1 cellular context compared by ENCODE assay signal in the genomic region with DNA sequence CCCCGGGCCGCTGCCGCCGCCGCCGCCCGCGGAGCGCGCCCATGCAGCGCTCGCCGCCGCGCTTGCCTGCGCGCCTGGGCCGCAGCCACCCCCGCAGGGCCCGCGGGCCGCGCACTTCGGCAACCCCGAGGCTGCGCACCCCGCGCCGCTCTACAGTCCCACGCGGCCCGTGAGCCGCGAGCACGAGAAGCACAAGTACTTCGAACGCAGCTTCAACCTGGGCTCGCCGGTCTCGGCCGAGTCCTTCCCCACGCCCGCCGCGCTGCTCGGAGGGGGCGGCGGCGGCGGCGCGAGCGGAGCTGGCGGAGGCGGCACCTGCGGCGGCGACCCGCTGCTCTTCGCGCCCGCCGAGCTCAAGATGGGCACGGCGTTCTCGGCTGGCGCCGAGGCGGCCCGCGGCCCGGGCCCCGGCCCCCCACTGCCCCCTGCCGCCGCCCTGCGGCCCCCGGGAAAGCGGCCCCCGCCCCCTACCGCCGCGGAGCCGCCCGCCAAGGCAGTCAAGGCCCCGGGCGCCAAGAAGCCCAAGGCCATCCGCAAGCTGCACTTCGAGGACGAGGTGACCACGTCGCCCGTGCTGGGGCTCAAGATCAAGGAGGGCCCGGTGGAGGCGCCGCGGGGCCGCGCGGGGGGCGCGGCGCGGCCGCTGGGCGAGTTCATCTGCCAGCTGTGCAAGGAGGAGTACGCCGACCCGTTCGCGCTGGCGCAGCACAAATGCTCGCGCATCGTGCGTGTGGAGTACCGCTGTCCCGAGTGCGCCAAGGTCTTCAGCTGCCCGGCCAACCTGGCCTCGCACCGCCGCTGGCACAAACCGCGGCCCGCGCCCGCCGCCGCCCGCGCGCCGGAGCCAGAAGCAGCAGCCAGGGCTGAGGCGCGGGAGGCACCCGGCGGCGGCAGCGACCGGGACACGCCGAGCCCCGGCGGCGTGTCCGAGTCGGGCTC.
A peak's percentile ranks its signal among the peaks of the same experiment; 100 is the strongest.
TF ChIP-seq lines count a peak whose summit lies in the region.

No MANE protein-coding gene starts in this region.

TF ChIP-seq in HEK293, 187 proteins besides CTCF, POLR2A, EP300 and RAD21 (continued from another document):
- TF ChIP-seq, protein P1, sequence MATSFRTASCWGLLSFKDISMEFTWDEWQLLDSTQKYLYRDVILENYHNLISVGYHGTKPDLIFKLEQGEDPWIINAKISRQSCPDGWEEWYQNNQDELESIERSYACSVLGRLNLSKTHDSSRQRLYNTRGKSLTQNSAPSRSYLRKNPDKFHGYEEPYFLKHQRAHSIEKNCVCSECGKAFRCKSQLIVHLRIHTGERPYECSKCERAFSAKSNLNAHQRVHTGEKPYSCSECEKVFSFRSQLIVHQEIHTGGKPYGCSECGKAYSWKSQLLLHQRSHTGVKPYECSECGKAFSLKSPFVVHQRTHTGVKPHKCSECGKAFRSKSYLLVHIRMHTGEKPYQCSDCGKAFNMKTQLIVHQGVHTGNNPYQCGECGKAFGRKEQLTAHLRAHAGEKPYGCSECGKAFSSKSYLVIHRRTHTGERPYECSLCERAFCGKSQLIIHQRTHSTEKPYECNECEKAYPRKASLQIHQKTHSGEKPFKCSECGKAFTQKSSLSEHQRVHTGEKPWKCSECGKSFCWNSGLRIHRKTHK (tag by site-specific recombination; IDR thresholded peaks at IDR 0.05), result no peak
- TF ChIP-seq ZNF776 (tag by site-specific recombination; IDR thresholded peaks at IDR 0.05; ENCODE audit: borderline replicate concordance), result no peak
- no peak for TF ChIP-seq ZNF501 (tag by site-specific recombination; IDR thresholded peaks at IDR 0.05)
- no peak for TF ChIP-seq ZNF560 (tag by site-specific recombination; IDR thresholded peaks at IDR 0.05; ENCODE audit: borderline replicate concordance)
- no peak for TF ChIP-seq ZNF664 (tag by site-specific recombination; IDR thresholded peaks at IDR 0.05)
- no peak for TF ChIP-seq ZNF596 (tag by site-specific recombination; IDR thresholded peaks at IDR 0.05)
- peak; percentile 39; the same call in 1 of the 2 replicates for TF ChIP-seq ZFHX2 (tag by site-specific recombination; conservative IDR thresholded peaks at IDR 0.05)
